Comparison of ENCODE assay signal across 13 cellular contexts in genomic region chr15:59353994-59354951, GRCh38. TPM values are rescaled to one million over a fixed set of nuclear protein-coding genes. Genes with fewer than 3 reads are reported as not detected.
DNase-seq lines count a peak whose midpoint lies in the region; ATAC-seq, FAIRE-seq and TF ChIP-seq lines count a peak whose summit lies in the region.
"Had no signal": no experiment of that assay in that cellular context is flagged by ENCODE, and none has a peak within 500 bp of the region (broad histone marks: within the 10 kb centered on the region; RNA-seq: fewer than 3 reads in every experiment).

No MANE protein-coding gene starts in this region.

- no peak overlapping the region for H3K18ac ChIP-seq in mesenchymal stem cell (ENCODE audit: low read depth in 1 of 2, low read length in 2 of 2)

- ATAC-seq in WTC11 (peak; percentile 84), HepG2 (no peak)

- 45% methylated on average over 9 of the region's 13 CpGs for WGBS in mesenchymal stem cell
- 67 to 80% (median 75%) methylated on average over 13 of the region's 13 CpGs for WGBS in ovary, 3 donors
- 99% methylated on average over 13 of the region's 13 CpGs for WGBS in HepG2 (ENCODE audit: low lambda C conversion rate)

- peaks cover 12% of the 10 kb centered on the region for H3K36me3 Mint-ChIP-seq in WTC11

- H4K91ac ChIP-seq in mesenchymal stem cell (ENCODE audit: low read length) = peak overlapping the region; percentile 44

- peak overlapping the region; percentile 59 for H4K8ac ChIP-seq in mesenchymal stem cell (ENCODE audit: low read length)

- BruUV-seq in HepG2 (replicated peaks; lab: Mats Ljungman, UMichigan) = no TSS peak

- TF ChIP-seq CTCF in WTC11 (IDR thresholded peaks at IDR 0.05) (no peak), ovary (IDR thresholded peaks at IDR 0.05) (no peak), HepG2 (CRISPR knock-in tag; IDR thresholded peaks at IDR 0.05) (no peak)

- no peak overlapping the region for H2AFZ ChIP-seq in mesenchymal stem cell (ENCODE audit: low read depth, low read length)
- H2AFZ ChIP-seq in HepG2 (ENCODE audit: low read length) = no peak overlapping the region

- H3K79me2 ChIP-seq in HepG2 (ENCODE audit: insufficient read depth, low read length) = peaks cover 22% of the 10 kb centered on the region

- no peak overlapping the region for H3K4me3 ChIP-seq in mesenchymal stem cell (ENCODE audit: insufficient read depth in 1 of 2, low read depth in 1 of 2, low read length in 2 of 2)
- H3K4me3 ChIP-seq in ovary = no peak overlapping the region
- no peak overlapping the region for H3K4me3 ChIP-seq in MG63
- H3K4me3 ChIP-seq in HepG2 (replicated peaks in 1 of 3; ENCODE audit: insufficient read depth in 1 of 3, low read depth in 2 of 3, low read length in 3 of 3) = no peak overlapping the region
- H3K4me3 ChIP-seq: ascending aorta had no signal

- peak overlapping the region; percentile 65 for H3K4me3 Mint-ChIP-seq in WTC11
- H3K4me3 Mint-ChIP-seq: dendritic cell treated with granulocyte-macrophage colony-stimulating factor and Interleukin-4, amounts not matched to agents 40 ng/mL and 50 ng/mL, for 4 days had no signal

- H3K23ac ChIP-seq in mesenchymal stem cell (ENCODE audit: low read length in 2 of 2) = no peak overlapping the region

- H3K9me3 ChIP-seq in mesenchymal stem cell (ENCODE audit: control insufficient read depth, low read length) (no peaks in the 10 kb centered on the region), ovary (no peaks in the 10 kb centered on the region), MG63 (no peaks in the 10 kb centered on the region), HepG2 (ENCODE audit: low read length) (no peaks in the 10 kb centered on the region)
- H3K9me3 ChIP-seq: ascending aorta had no signal

- peaks cover 3% of the 10 kb centered on the region for H3K4me1 ChIP-seq in mesenchymal stem cell (ENCODE audit: control insufficient read depth, insufficient read depth, low read depth, low read length)
- H3K4me1 ChIP-seq in ovary (ENCODE audit: insufficient read depth) = peaks cover 1% of the 10 kb centered on the region
- H3K4me1 ChIP-seq in HepG2 (ENCODE audit: insufficient read depth, low read length) = no peaks in the 10 kb centered on the region

- no peak overlapping the region for H2BK5ac ChIP-seq in mesenchymal stem cell (ENCODE audit: low read depth, low read length, poor library complexity, severe bottlenecking)

- peaks cover 0 to 21% of the 10 kb centered on the region in 2 experiments for H3K36me3 ChIP-seq in mesenchymal stem cell (ENCODE audit: control insufficient read depth in 1 of 2, insufficient read depth in 2 of 2, low read depth in 1 of 2, low read length in 2 of 2)
- H3K36me3 ChIP-seq in ovary = no peaks in the 10 kb centered on the region
- H3K36me3 ChIP-seq in MG63 = no peaks in the 10 kb centered on the region; the same call in 1 of the 2 replicates
- H3K36me3 ChIP-seq in HepG2 (replicated peaks in 1 of 2; ENCODE audit: control insufficient read depth in 1 of 2, insufficient read depth in 2 of 2, low read length in 2 of 2) = peaks cover 0 to 2% of the 10 kb centered on the region in 2 experiments; a peak in 1 of 5 replicates

- H3K9ac ChIP-seq in mesenchymal stem cell (ENCODE audit: low read length) (no peak overlapping the region), HepG2 (ENCODE audit: insufficient read depth, low read depth, low read length) (no peak overlapping the region)

- peak overlapping the region; percentile 18 for H2BK15ac ChIP-seq in mesenchymal stem cell (ENCODE audit: low read depth, poor library complexity, severe bottlenecking)

- H3K27ac Mint-ChIP-seq in WTC11 = peak overlapping the region; percentile 99
- H3K27ac Mint-ChIP-seq: dendritic cell treated with granulocyte-macrophage colony-stimulating factor and Interleukin-4, amounts not matched to agents 40 ng/mL and 50 ng/mL, for 4 days had no signal

- TF ChIP-seq POLR2A in ovary (IDR thresholded peaks at IDR 0.05) (no peak), HepG2 (IDR thresholded peaks at IDR 0.05; ENCODE audit: insufficient read depth in 1 of 2, low read depth in 2 of 2, low read length in 2 of 2) (no peak)

- H3K27ac ChIP-seq in mesenchymal stem cell (ENCODE audit: low read length, poor library complexity, severe bottlenecking) = no peak overlapping the region
- H3K27ac ChIP-seq in ovary = no peak overlapping the region
- no peak overlapping the region for H3K27ac ChIP-seq in HepG2 (ENCODE audit: extremely low read length, insufficient read depth, low read length)
- H3K27ac ChIP-seq: ascending aorta had no signal

- H3K79me1 ChIP-seq in mesenchymal stem cell (replicated peaks; ENCODE audit: low read length, poor library complexity, severe bottlenecking) = peaks cover 10% of the 10 kb centered on the region

- POLR2A ChIA-PET in WTC11 (lab: Charles Lee) = interaction anchor here (0.6 to 2.8 kb wide), 8 partner anchors 10 to 582 kb away, joined by 3 to 34 read pairs (median 3); partner anchors contain the start of gene MYO1E
- POLR2A ChIA-PET in HepG2 (lab: Yijun Ruan, JAX) = no interaction called here

- no peak for FAIRE-seq in HepG2 (lab: Jason Lieb, UNC)

- CTCF ChIA-PET in WTC11 (lab: Charles Lee) = interaction anchor here (0.9 to 2.2 kb wide), 4 partner anchors 9 to 138 kb away, joined by 3 to 14 read pairs (median 4); partner anchors contain the start of gene MYO1E
- CTCF ChIA-PET in HepG2 (lab: Yijun Ruan, JAX; ENCODE audit: low intra/inter-chr PET ratio, low total read pairs) = no interaction called here

- H2BK120ac ChIP-seq in mesenchymal stem cell (ENCODE audit: low read depth, low read length) = no peak overlapping the region

- DNase-seq in ELF-1 (ENCODE audit: low read depth, low spot score) = peak; percentile 84
- peak; percentile 67 for DNase-seq in NCI-H1105 (lab: John Stamatoyannopoulos, UW)
- peak; percentile 31 for DNase-seq in WTC11 (ENCODE audit: low spot score)
- no peak for DNase-seq in mesenchymal stem cell
- no peak for DNase-seq in ovary
- DNase-seq in MG63 = no peak
- no peak for DNase-seq in HepG2 (ENCODE audit: low spot score)
- no peak for DNase-seq in C1 segment of cervical spinal cord (lab: John Stamatoyannopoulos, UW)
- DNase-seq: activated T-cell treated with anti-CD3 and anti-CD28 coated beads for 4 hours, GDM1, NCI-H2227 treated with DMSO at 0.1 percent for 48 hours had no signal

- peaks cover 75% of the 10 kb centered on the region for H3K4me1 Mint-ChIP-seq in WTC11

- intact Hi-C loops in ovary (cut with DNase I) = no loop called here
- intact Hi-C loops in HepG2 (cut with micrococcal nuclease; ENCODE audit: unreplicated experiment) = no loop called here

- no peak overlapping the region for H2BK12ac ChIP-seq in mesenchymal stem cell (ENCODE audit: low read length in 2 of 2)

- in situ Hi-C loops in HepG2 (cut with HindIII; ENCODE audit: extremely low pct_ligation_motif_present, low pct_unique_long_range_greater_than_20kb) = no loop called here

- H3K27me3 Mint-ChIP-seq in WTC11 (ENCODE audit: low read depth) = peaks cover 60% of the 10 kb centered on the region
- H3K27me3 Mint-ChIP-seq: dendritic cell treated with granulocyte-macrophage colony-stimulating factor and Interleukin-4, amounts not matched to agents 40 ng/mL and 50 ng/mL, for 4 days had no signal

- TF ChIP-seq RAD21 in HepG2 (CRISPR knock-in tag; IDR thresholded peaks at IDR 0.05) = no peak

- H2AK5ac ChIP-seq in mesenchymal stem cell (ENCODE audit: low read length, severe bottlenecking) = no peak overlapping the region

- H3K4ac ChIP-seq in mesenchymal stem cell (ENCODE audit: low read depth in 1 of 2, low read length in 2 of 2) = peak overlapping the region; percentile 49 to 55

- H3K4me2 ChIP-seq in mesenchymal stem cell (ENCODE audit: low read length, poor library complexity, severe bottlenecking) (no peak overlapping the region), HepG2 (ENCODE audit: low read depth, low read length) (no peak overlapping the region)

- no peaks in the 10 kb centered on the region for H4K20me1 ChIP-seq in HepG2 (ENCODE audit: insufficient read depth, low read length)

- H3K9me3 Mint-ChIP-seq in WTC11 = no peaks in the 10 kb centered on the region; the same call in 1 of the 2 replicates
- H3K9me3 Mint-ChIP-seq: dendritic cell treated with granulocyte-macrophage colony-stimulating factor and Interleukin-4, amounts not matched to agents 40 ng/mL and 50 ng/mL, for 4 days had no signal

- TF ChIP-seq EP300 in ovary (IDR thresholded peaks at IDR 0.05) = no peak
- TF ChIP-seq EP300 in HepG2 (IDR thresholded peaks at IDR 0.05; ENCODE audit: low read depth in 2 of 2, low read length in 2 of 2) = no peak
- no peak for TF ChIP-seq EP300 in HepG2 (CRISPR knock-in tag; IDR thresholded peaks at IDR 0.05; ENCODE audit: borderline replicate concordance)

- no peak overlapping the region for H3K14ac ChIP-seq in mesenchymal stem cell (ENCODE audit: low read length in 2 of 2)

- no peaks in the 10 kb centered on the region for H3K27me3 ChIP-seq in mesenchymal stem cell (ENCODE audit: control insufficient read depth in 1 of 2, insufficient read depth in 1 of 2, low read length in 2 of 2)
- H3K27me3 ChIP-seq in ovary = no peaks in the 10 kb centered on the region
- H3K27me3 ChIP-seq in MG63 = no peaks in the 10 kb centered on the region
- no peaks in the 10 kb centered on the region for H3K27me3 ChIP-seq in HepG2 (ENCODE audit: control insufficient read depth in 1 of 2, insufficient read depth in 2 of 2, low read length in 2 of 2)
- H3K27me3 ChIP-seq: ascending aorta had no signal

RNA-seq across cellular contexts. Expression of gene MYO1E, which starts 18.4 kb away (rescaled TPM):
- total RNA-seq in WTC11 (2021) = 83.6 to 104 TPM (median 99.9 TPM) in 3 replicates
- 86.7 TPM for polyA plus RNA-seq in mesenchymal stem cell (2013, experiment 1 of 2)
- 85.0 TPM for polyA plus RNA-seq in mesenchymal stem cell (2013, experiment 2 of 2)
- 10 to 100 TPM; 27.3 to 55.3 (median 44.8) TPM for total RNA-seq in ovary
- polyA plus RNA-seq in ovary = 10 to 100 TPM; 11.6 to 96.0 TPM
- total RNA-seq in MG63 (2014; rRNA removed; shearing (Covaris generic); ENCODE audit: low replicate concordance) = 45.1 and 96.3 TPM in 2 replicates
- total RNA-seq in HepG2 (2016; rRNA removed; fragmentation: Illumina TruSeq; extraction: Trizol) = 25.1 and 38.5 TPM in 2 replicates
- 6.6 and 8.8 TPM in 2 replicates for total RNA-seq in HepG2 (2016; cell fraction: cytosol; rRNA removed; fragmentation: Illumina TruSeq; extraction: Trizol; ENCODE audit: low read depth)
- total RNA-seq in HepG2 (2016; cell fraction: insoluble cytoplasmic fraction; rRNA removed; fragmentation: Illumina TruSeq; extraction: Trizol) = 28.4 and 35.1 TPM in 2 replicates
- total RNA-seq in HepG2 (2016; cell fraction: membrane; rRNA removed; fragmentation: Illumina TruSeq; extraction: Trizol) = 6.5 and 7.9 TPM in 2 replicates
- 32.4 and 33.1 TPM in 2 replicates for total RNA-seq in HepG2 (2016; cell fraction: nucleus; rRNA removed; fragmentation: Illumina TruSeq; extraction: Trizol)
- polyA plus RNA-seq in HepG2 (2011; rRNA removed) = 12.6 and 15.7 TPM in 2 replicates
- polyA plus RNA-seq in HepG2 (2011; cell fraction: cytosol; rRNA removed) = 10.1 and 10.8 TPM in 2 replicates
- 20.9 and 25.3 TPM in 2 replicates for polyA plus RNA-seq in HepG2 (2011; cell fraction: nucleus; rRNA removed)
- polyA plus RNA-seq in HepG2 (2012) = 26.0 and 36.6 TPM in 2 replicates
- 1.1 and 1.6 TPM in 2 replicates for polyA plus RNA-seq in HepG2 (2016; cell fraction: cytosol; fragmentation: Illumina TruSeq; extraction: Trizol; ENCODE audit: low read depth)
- 22.4 and 25.8 TPM in 2 replicates for polyA plus RNA-seq in HepG2 (2016; cell fraction: insoluble cytoplasmic fraction; fragmentation: Illumina TruSeq; extraction: Trizol; ENCODE audit: low read depth)
- polyA plus RNA-seq in HepG2 (2016; cell fraction: membrane; fragmentation: Illumina TruSeq; extraction: Trizol; ENCODE audit: low read depth) = 2.2 and 2.7 TPM in 2 replicates
- 15.6 and 16.7 TPM in 2 replicates for polyA plus RNA-seq in HepG2 (2016; cell fraction: nucleus; fragmentation: Illumina TruSeq; extraction: Trizol; ENCODE audit: insufficient read depth, low read depth)
- 33.9 and 197 TPM in 2 replicates for polyA minus RNA-seq in HepG2 (2011; rRNA and poly(A)+ RNA removed; ENCODE audit: low replicate concordance)
- polyA minus RNA-seq in HepG2 (2011; cell fraction: cytosol; rRNA and poly(A)+ RNA removed) = 22.2 and 26.0 TPM in 2 replicates
- polyA minus RNA-seq in HepG2 (2011; cell fraction: nucleus; rRNA and poly(A)+ RNA removed) = 47.1 and 47.9 TPM in 2 replicates

Comparison
In these comparisons a context has a peak if more than half of its experiments do, and no peak if none do; other contexts are left out.
1. DNase-seq: peak in ELF-1 (single experiment), NCI-H1105 (single experiment) and WTC11 (single experiment); none in mesenchymal stem cell (single experiment), ovary (0 of 5), MG63 (single experiment), HepG2 (single experiment) and C1 segment of cervical spinal cord (0 of 14).